ENCODE assay signal across 22 cellular contexts in the genomic region with DNA sequence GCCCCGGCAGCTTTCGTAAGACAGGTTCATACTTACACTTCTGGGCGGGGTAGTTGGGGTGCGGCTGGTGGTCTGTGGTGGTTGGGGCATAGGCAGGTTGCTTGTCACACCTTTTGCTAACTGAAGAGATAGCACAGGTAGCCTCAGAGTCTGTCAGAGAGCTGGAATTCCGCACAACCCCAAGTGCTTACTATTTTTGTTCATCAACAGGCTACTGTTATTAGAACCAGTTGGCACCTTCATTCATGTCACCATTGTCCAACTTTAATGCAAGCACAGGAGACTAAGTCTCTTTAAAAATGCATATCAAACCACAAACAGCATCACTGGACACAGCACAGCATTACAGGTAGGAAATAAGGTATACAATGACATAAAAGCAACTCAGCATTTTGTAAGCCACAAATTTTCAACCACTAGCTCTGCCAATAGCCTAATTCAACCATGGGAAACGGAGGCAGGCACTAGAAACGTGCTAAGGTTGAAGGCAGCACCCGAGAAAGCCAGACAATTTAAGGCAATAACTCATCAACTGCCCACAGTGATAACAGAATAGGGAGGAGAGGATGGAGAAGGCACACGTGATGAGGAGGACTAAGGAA.
A peak's percentile ranks its signal among the peaks of the same experiment; 100 is the strongest.
DNase-seq lines count a peak whose midpoint lies in the region; ATAC-seq, FAIRE-seq and TF ChIP-seq lines count a peak whose summit lies in the region.
"Had no signal": no experiment of that assay in that cellular context is flagged by ENCODE, and none has a peak within 500 bp of the region (broad histone marks: within the 10 kb centered on the region; RNA-seq: fewer than 3 reads in every experiment).

No MANE protein-coding gene starts in this region.

- H3K4me2 ChIP-seq in HepG2 (ENCODE audit: low read depth, low read length), result no peak overlapping the region

- H3K36me3 Mint-ChIP-seq in mesothelial cell of epicardium, result peaks cover 32% of the 10 kb centered on the region
- peaks cover 24% of the 10 kb centered on the region for H3K36me3 Mint-ChIP-seq in activated T-helper 1 cell treated with anti-CD3 and anti-CD28 coated beads, Interleukin-12 subunit alpha, Interleukin-12 subunit beta, Interleukin-2, Interleukin-4 antibody, amounts not matched to agents 30 ng/mL and 10 ng/mL and 1 ng/mL, durations not matched to agents 14 hours and 24 hours and 36 hours (ENCODE audit: low read depth)

- H2AFZ ChIP-seq in HepG2 (ENCODE audit: low read length), result no peak overlapping the region

- TF ChIP-seq CTCF in HepG2 (CRISPR knock-in tag; IDR thresholded peaks at IDR 0.05), result no peak
- TF ChIP-seq CTCF in right lobe of liver (IDR thresholded peaks at IDR 0.05), result no peak
- no peak for TF ChIP-seq CTCF in mesothelial cell of epicardium (IDR thresholded peaks at IDR 0.05; ENCODE audit: unreplicated experiment)

- no peaks in the 10 kb centered on the region for H3K9me3 Mint-ChIP-seq in mesothelial cell of epicardium
- H3K9me3 Mint-ChIP-seq in activated T-helper 1 cell treated with anti-CD3 and anti-CD28 coated beads, Interleukin-12 subunit alpha, Interleukin-12 subunit beta, Interleukin-2, Interleukin-4 antibody, amounts not matched to agents 30 ng/mL and 10 ng/mL and 1 ng/mL, durations not matched to agents 14 hours and 24 hours and 36 hours, result no peaks in the 10 kb centered on the region
- H3K9me3 Mint-ChIP-seq: CD4-positive, CD25-positive, alpha-beta regulatory T cell; CD8-positive, alpha-beta memory T cell; H9 had no signal

- POLR2A ChIA-PET in HepG2 (lab: Yijun Ruan, JAX), result no interaction called here

- H3K4me3 ChIP-seq in HepG2 (replicated peaks in 1 of 3; ENCODE audit: insufficient read depth in 1 of 3, low read depth in 2 of 3, low read length in 3 of 3), result no peak overlapping the region
- H3K4me3 ChIP-seq in right lobe of liver, result no peak overlapping the region
- H3K4me3 ChIP-seq: GM12878 had no signal

- CTCF ChIA-PET in HepG2 (lab: Yijun Ruan, JAX; ENCODE audit: low intra/inter-chr PET ratio, low total read pairs), result no interaction called here

- H3K79me2 ChIP-seq in HepG2 (ENCODE audit: insufficient read depth, low read length), result peaks cover 2% of the 10 kb centered on the region

- H3K27me3 Mint-ChIP-seq in mesothelial cell of epicardium (ENCODE audit: low read depth), result no peaks in the 10 kb centered on the region
- H3K27me3 Mint-ChIP-seq in activated T-helper 1 cell treated with anti-CD3 and anti-CD28 coated beads, Interleukin-12 subunit alpha, Interleukin-12 subunit beta, Interleukin-2, Interleukin-4 antibody, amounts not matched to agents 30 ng/mL and 10 ng/mL and 1 ng/mL, durations not matched to agents 14 hours and 24 hours and 36 hours (ENCODE audit: insufficient read depth), result no peaks in the 10 kb centered on the region
- H3K27me3 Mint-ChIP-seq: CD4-positive, CD25-positive, alpha-beta regulatory T cell; CD8-positive, alpha-beta memory T cell had no signal

- H3K27me3 ChIP-seq in HepG2 (ENCODE audit: control insufficient read depth in 1 of 2, insufficient read depth in 2 of 2, low read length in 2 of 2), result no peaks in the 10 kb centered on the region; a peak in 1 of 5 replicates
- H3K27me3 ChIP-seq in right lobe of liver, result no peaks in the 10 kb centered on the region
- H3K27me3 ChIP-seq: BE2C had no signal

- no peak for TF ChIP-seq POLR2A in HepG2 (IDR thresholded peaks at IDR 0.05; ENCODE audit: insufficient read depth in 1 of 2, low read depth in 2 of 2, low read length in 2 of 2)
- TF ChIP-seq POLR2A in right lobe of liver (IDR thresholded peaks at IDR 0.05), result no peak

- DNase-seq in HepG2 (ENCODE audit: low spot score), result no peak
- no peak for DNase-seq in right lobe of liver
- DNase-seq in left ventricle myocardium superior, result no peak
- DNase-seq in mesothelial cell of epicardium (ENCODE audit: low spot score in 2 of 2, unreplicated experiment in 2 of 2), result no peak
- no peak for DNase-seq in activated T-helper 1 cell treated with anti-CD3 and anti-CD28 coated beads, Interleukin-12 subunit alpha, Interleukin-12 subunit beta, Interleukin-2, Interleukin-4 antibody, amounts not matched to agents 30 ng/mL and 10 ng/mL and 1 ng/mL, durations not matched to agents 14 hours and 24 hours and 36 hours (ENCODE audit: low spot score)
- DNase-seq: ACHN; BE2C; C1 segment of cervical spinal cord; CD4-positive, CD25-positive, alpha-beta regulatory T cell; CD8-positive, alpha-beta memory T cell; COR-L47; DMS 273 treated with DMSO at 0.1 percent for 48 hours; DMS53; DND-41; EL; H9; IMR-90 had no signal

- ATAC-seq in HepG2 (no peak), right lobe of liver (no peak), esophagus mucosa (peak; percentile 50), left ventricle myocardium superior (peak; percentile 69), HG03175 (IDR thresholded peaks at IDR 0.05; ENCODE audit: unreplicated experiment) (no peak)
- ATAC-seq: GM12878 had no signal

- H3K36me3 ChIP-seq in HepG2 (replicated peaks in 1 of 2; ENCODE audit: control insufficient read depth in 1 of 2, insufficient read depth in 2 of 2, low read length in 2 of 2), result peaks cover 76 to 93% of the 10 kb centered on the region in 2 experiments
- peaks cover 0 to 20% (median 11%) of the 10 kb centered on the region in 4 donors for H3K36me3 ChIP-seq in right lobe of liver

- BruUV-seq in HepG2 (replicated peaks; lab: Mats Ljungman, UMichigan), result no TSS peak

- intact Hi-C loops in HepG2 (cut with micrococcal nuclease; ENCODE audit: unreplicated experiment) (no loop called here), right lobe of liver (cut with DNase I) (no loop called here), left ventricle myocardium superior (cut with micrococcal nuclease) (no loop called here)
- intact Hi-C loops in activated T-helper 1 cell treated with anti-CD3 and anti-CD28 coated beads, Interleukin-12 subunit alpha, Interleukin-12 subunit beta, Interleukin-2, Interleukin-4 antibody, amounts not matched to agents 30 ng/mL and 10 ng/mL and 1 ng/mL, durations not matched to agents 14 hours and 24 hours and 36 hours (cut with micrococcal nuclease), result no loop called here

- no peak for FAIRE-seq in HepG2 (lab: Jason Lieb, UNC)
- FAIRE-seq: GM12878, H1 had no signal

- H3K4me1 Mint-ChIP-seq in mesothelial cell of epicardium, result no peaks in the 10 kb centered on the region
- H3K4me1 Mint-ChIP-seq in activated T-helper 1 cell treated with anti-CD3 and anti-CD28 coated beads, Interleukin-12 subunit alpha, Interleukin-12 subunit beta, Interleukin-2, Interleukin-4 antibody, amounts not matched to agents 30 ng/mL and 10 ng/mL and 1 ng/mL, durations not matched to agents 14 hours and 24 hours and 36 hours (ENCODE audit: low read depth), result peaks cover 4% of the 10 kb centered on the region

- no peak overlapping the region for H3K9ac ChIP-seq in HepG2 (ENCODE audit: insufficient read depth, low read depth, low read length)

- 97% methylated on average over 9 of the region's 9 CpGs for WGBS in HepG2 (ENCODE audit: low lambda C conversion rate)
- WGBS in right lobe of liver (ENCODE audit: insufficient coverage, low coverage, low lambda C conversion rate, missing lambda C conversion rate), result 93% methylated on average over 5 of the region's 9 CpGs

- no peak for TF ChIP-seq RAD21 in HepG2 (CRISPR knock-in tag; IDR thresholded peaks at IDR 0.05)

- H3K4me1 ChIP-seq in HepG2 (ENCODE audit: insufficient read depth, low read length) (no peaks in the 10 kb centered on the region), right lobe of liver (peaks cover 0 to 13% (median 5%) of the 10 kb centered on the region in 4 donors)
- H3K4me1 ChIP-seq: BE2C had no signal

- peaks cover 33% of the 10 kb centered on the region; the same call in 1 of the 2 replicates for H4K20me1 ChIP-seq in HepG2 (ENCODE audit: insufficient read depth, low read length)

- H3K27ac Mint-ChIP-seq in mesothelial cell of epicardium, result no peak overlapping the region
- H3K27ac Mint-ChIP-seq in activated T-helper 1 cell treated with anti-CD3 and anti-CD28 coated beads, Interleukin-12 subunit alpha, Interleukin-12 subunit beta, Interleukin-2, Interleukin-4 antibody, amounts not matched to agents 30 ng/mL and 10 ng/mL and 1 ng/mL, durations not matched to agents 14 hours and 24 hours and 36 hours, result no peak overlapping the region
- H3K27ac Mint-ChIP-seq: CD4-positive, CD25-positive, alpha-beta regulatory T cell; CD8-positive, alpha-beta memory T cell; H9 had no signal

- no peak overlapping the region for H3K4me3 Mint-ChIP-seq in mesothelial cell of epicardium
- H3K4me3 Mint-ChIP-seq in activated T-helper 1 cell treated with anti-CD3 and anti-CD28 coated beads, Interleukin-12 subunit alpha, Interleukin-12 subunit beta, Interleukin-2, Interleukin-4 antibody, amounts not matched to agents 30 ng/mL and 10 ng/mL and 1 ng/mL, durations not matched to agents 14 hours and 24 hours and 36 hours, result no peak overlapping the region
- H3K4me3 Mint-ChIP-seq: CD4-positive, CD25-positive, alpha-beta regulatory T cell; CD8-positive, alpha-beta memory T cell; H9 had no signal

- no peak overlapping the region for H3K27ac ChIP-seq in HepG2 (ENCODE audit: extremely low read length, insufficient read depth, low read length)
- H3K27ac ChIP-seq in right lobe of liver, result no peak overlapping the region
- H3K27ac ChIP-seq: HL-60 had no signal

- H3K9me3 ChIP-seq in HepG2 (ENCODE audit: low read length), result no peaks in the 10 kb centered on the region
- H3K9me3 ChIP-seq in right lobe of liver, result no peaks in the 10 kb centered on the region
- H3K9me3 ChIP-seq: BE2C had no signal

- TF ChIP-seq EP300 in HepG2 (IDR thresholded peaks at IDR 0.05; ENCODE audit: low read depth in 2 of 2, low read length in 2 of 2) (no peak), HepG2 (CRISPR knock-in tag; IDR thresholded peaks at IDR 0.05; ENCODE audit: borderline replicate concordance) (no peak)

- in situ Hi-C loops in HepG2 (cut with HindIII; ENCODE audit: extremely low pct_ligation_motif_present, low pct_unique_long_range_greater_than_20kb), result no loop called here

TF ChIP-seq in HepG2, 621 proteins besides CTCF, POLR2A, EP300 and RAD21 (continues in another document):
- TF ChIP-seq ZNF20 (CRISPR knock-in tag; IDR thresholded peaks at IDR 0.05) (no peak), MAFK (conservative IDR thresholded peaks at IDR 0.05 in 1 of 2, IDR thresholded peaks at IDR 0.05 in 1 of 2; ENCODE audit: low read length in 2 of 2) (peak; percentile 37 to 65; a peak in 3 of 4 replicates)
- TF ChIP-seq, protein P1, sequence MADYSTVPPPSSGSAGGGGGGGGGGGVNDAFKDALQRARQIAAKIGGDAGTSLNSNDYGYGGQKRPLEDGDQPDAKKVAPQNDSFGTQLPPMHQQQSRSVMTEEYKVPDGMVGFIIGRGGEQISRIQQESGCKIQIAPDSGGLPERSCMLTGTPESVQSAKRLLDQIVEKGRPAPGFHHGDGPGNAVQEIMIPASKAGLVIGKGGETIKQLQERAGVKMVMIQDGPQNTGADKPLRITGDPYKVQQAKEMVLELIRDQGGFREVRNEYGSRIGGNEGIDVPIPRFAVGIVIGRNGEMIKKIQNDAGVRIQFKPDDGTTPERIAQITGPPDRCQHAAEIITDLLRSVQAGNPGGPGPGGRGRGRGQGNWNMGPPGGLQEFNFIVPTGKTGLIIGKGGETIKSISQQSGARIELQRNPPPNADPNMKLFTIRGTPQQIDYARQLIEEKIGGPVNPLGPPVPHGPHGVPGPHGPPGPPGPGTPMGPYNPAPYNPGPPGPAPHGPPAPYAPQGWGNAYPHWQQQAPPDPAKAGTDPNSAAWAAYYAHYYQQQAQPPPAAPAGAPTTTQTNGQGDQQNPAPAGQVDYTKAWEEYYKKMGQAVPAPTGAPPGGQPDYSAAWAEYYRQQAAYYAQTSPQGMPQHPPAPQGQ (CRISPR knock-in tag; IDR thresholded peaks at IDR 0.05; ENCODE audit: borderline replicate concordance), result no peak

Comparison
In these comparisons a context has a peak if more than half of its experiments do, and no peak if none do; other contexts are left out.
1. ATAC-seq: peak in esophagus mucosa (single experiment) and left ventricle myocardium superior (single experiment); none in HepG2 (single experiment), right lobe of liver (0 of 4) and HG03175 (single experiment).